Comparison of ENCODE assay signal across 23 cellular contexts in genomic region chr4:95284668-95285067, GRCh38.
DNase-seq lines count a peak whose midpoint lies in the region; ATAC-seq and TF ChIP-seq lines count a peak whose summit lies in the region.
"Had no signal": no experiment of that assay in that cellular context is flagged by ENCODE, and none has a peak within 500 bp of the region (broad histone marks: within the 10 kb centered on the region; RNA-seq: fewer than 3 reads in every experiment).

No MANE protein-coding gene starts in this region.

- H3K27me3 ChIP-seq in PC-3 (ENCODE audit: low read length) (no peaks in the 10 kb centered on the region), neural progenitor cell (no peaks in the 10 kb centered on the region)
- H3K27me3 ChIP-seq: BE2C; BLaER1 treated with 17β-estradiol and CSF1 and Interleukin-3, amounts not matched to agents 10 nM and 100 nM had no signal

- H3K27me3 Mint-ChIP-seq in neural progenitor cell (ENCODE audit: insufficient read depth, low read depth), result no peaks in the 10 kb centered on the region
- peaks cover 17% of the 10 kb centered on the region for H3K27me3 Mint-ChIP-seq in type B pancreatic cell
- H3K27me3 Mint-ChIP-seq: CD4-positive, alpha-beta T cell; CD8-positive, alpha-beta memory T cell had no signal

- no peak overlapping the region for H3K27ac Mint-ChIP-seq in neural progenitor cell
- H3K27ac Mint-ChIP-seq in type B pancreatic cell, result peak overlapping the region; percentile 7
- H3K27ac Mint-ChIP-seq: CD14-positive monocyte; CD4-positive, alpha-beta T cell; CD8-positive, alpha-beta memory T cell; GM23338; H9 had no signal

- TF ChIP-seq CTCF in PC-3 (conservative IDR thresholded peaks at IDR 0.05; ENCODE audit: low read depth, low read length) (no peak), neural progenitor cell (IDR thresholded peaks at IDR 0.05) (no peak), type B pancreatic cell (conservative IDR thresholded peaks at IDR 0.05) (no peak)

- H3K79me2 ChIP-seq in PC-3 (ENCODE audit: low read length) (no peaks in the 10 kb centered on the region), neural progenitor cell (ENCODE audit: low read depth) (no peaks in the 10 kb centered on the region)

- H3K4me1 Mint-ChIP-seq in neural progenitor cell, result no peaks in the 10 kb centered on the region
- peaks cover 28% of the 10 kb centered on the region for H3K4me1 Mint-ChIP-seq in type B pancreatic cell (ENCODE audit: unreplicated experiment)
- H3K4me1 Mint-ChIP-seq: CD8-positive, alpha-beta memory T cell had no signal

- no peaks in the 10 kb centered on the region for H4K20me1 ChIP-seq in PC-3 (ENCODE audit: low read length)
- H4K20me1 ChIP-seq in neural progenitor cell (ENCODE audit: low read depth), result no peaks in the 10 kb centered on the region
- H4K20me1 ChIP-seq: BLaER1 treated with 17β-estradiol and CSF1 and Interleukin-3, amounts not matched to agents 10 nM and 100 nM had no signal

- peak; percentile 50; the same call in 1 of the 2 replicates for ATAC-seq in PC-3
- no peak for ATAC-seq in HG02884 (IDR thresholded peaks at IDR 0.05; ENCODE audit: unreplicated experiment)
- ATAC-seq in HG03139 (IDR thresholded peaks at IDR 0.05; ENCODE audit: unreplicated experiment), result no peak
- ATAC-seq: A549, GM23338, HCT116 had no signal

- DNase-seq in NCI-H748 (lab: John Stamatoyannopoulos, UW; ENCODE audit: unreplicated experiment) (peak; percentile 3), NCI-H748 treated with DMSO at 0.1 percent for 48 hours (lab: John Stamatoyannopoulos, UW) (no peak), PC-3 (peak; percentile 27), neural progenitor cell (ENCODE audit: low spot score) (no peak), type B pancreatic cell (ENCODE audit: extremely low spot score, unreplicated experiment) (no peak), D341Med (ENCODE audit: low spot score) (no peak)
- DNase-seq: 8988T; ACHN; AML-193; BE2C; CD4-positive, alpha-beta T cell; CD8-positive, alpha-beta memory T cell; DMS79; EL; GDM1; H9 had no signal

- H3K9me3 ChIP-seq in PC-3 (ENCODE audit: low read length) (no peaks in the 10 kb centered on the region), neural progenitor cell (ENCODE audit: low read depth) (no peaks in the 10 kb centered on the region)
- H3K9me3 ChIP-seq: BE2C; BLaER1 treated with 17β-estradiol and CSF1 and Interleukin-3, amounts not matched to agents 10 nM and 100 nM had no signal

- intact Hi-C loops in PC-3 (cut with micrococcal nuclease), result no loop called here

- no peak overlapping the region for H3K27ac ChIP-seq in PC-3 (ENCODE audit: low read length)
- no peak overlapping the region for H3K27ac ChIP-seq in neural progenitor cell
- H3K27ac ChIP-seq: A549; BLaER1 treated with 17β-estradiol and CSF1 and Interleukin-3, amounts not matched to agents 10 nM and 100 nM had no signal

- no peaks in the 10 kb centered on the region for H3K9me2 ChIP-seq in PC-3 (replicated peaks; ENCODE audit: low read length)

- no peak overlapping the region for H3K9ac ChIP-seq in PC-3 (ENCODE audit: low read length)
- no peak overlapping the region for H3K9ac ChIP-seq in neural progenitor cell
- H3K9ac ChIP-seq: BLaER1 treated with 17β-estradiol and CSF1 and Interleukin-3, amounts not matched to agents 10 nM and 100 nM had no signal

- no peak overlapping the region for H3K4me2 ChIP-seq in PC-3 (ENCODE audit: low read length)
- no peak overlapping the region for H3K4me2 ChIP-seq in neural progenitor cell
- H3K4me2 ChIP-seq: A549; BLaER1 treated with 17β-estradiol and CSF1 and Interleukin-3, amounts not matched to agents 10 nM and 100 nM; GM23338 had no signal

- H3K4me1 ChIP-seq in PC-3 (ENCODE audit: insufficient read depth, low read length), result peaks cover 19% of the 10 kb centered on the region
- H3K4me1 ChIP-seq in neural progenitor cell, result no peaks in the 10 kb centered on the region
- H3K4me1 ChIP-seq: BE2C had no signal

- POLR2A ChIA-PET in PC-3 (lab: Charles Lee; ENCODE audit: unreplicated experiment), result no interaction called here

- peaks cover 32% of the 10 kb centered on the region for H3K36me3 Mint-ChIP-seq in neural progenitor cell
- H3K36me3 Mint-ChIP-seq in type B pancreatic cell, result peaks cover 25% of the 10 kb centered on the region
- H3K36me3 Mint-ChIP-seq: CD14-positive monocyte; CD8-positive, alpha-beta memory T cell had no signal

- H3K36me3 ChIP-seq in PC-3 (ENCODE audit: low read depth, low read length) (no peaks in the 10 kb centered on the region), neural progenitor cell (no peaks in the 10 kb centered on the region)
- H3K36me3 ChIP-seq: BLaER1 treated with 17β-estradiol and CSF1 and Interleukin-3, amounts not matched to agents 10 nM and 100 nM had no signal

- H3F3A ChIP-seq in PC-3 (ENCODE audit: low read length, unreplicated experiment) (no peaks in the 10 kb centered on the region), neural progenitor cell (ENCODE audit: low read depth) (no peaks in the 10 kb centered on the region)

- BruUV-seq in PC-3 (replicated peaks; lab: Mats Ljungman, UMichigan), result no TSS peak

- CTCF ChIA-PET in PC-3 (lab: Charles Lee), result no interaction called here

- peaks cover 12% of the 10 kb centered on the region for H3K9me3 Mint-ChIP-seq in neural progenitor cell
- H3K9me3 Mint-ChIP-seq in type B pancreatic cell, result peaks cover 12% of the 10 kb centered on the region

- H3K4me3 Mint-ChIP-seq in neural progenitor cell (no peak overlapping the region), type B pancreatic cell (no peak overlapping the region)
- H3K4me3 Mint-ChIP-seq: CD14-positive monocyte; CD4-positive, alpha-beta T cell; CD8-positive, alpha-beta memory T cell; GM23338; H9 had no signal

- H2AFZ ChIP-seq in PC-3 (ENCODE audit: low read length) (no peak overlapping the region), neural progenitor cell (replicated peaks) (peak overlapping the region; percentile 21)
- H2AFZ ChIP-seq: GM23338 had no signal

- H3K4me3 ChIP-seq in PC-3 (ENCODE audit: low read length) (no peak overlapping the region), neural progenitor cell (no peak overlapping the region)
- H3K4me3 ChIP-seq: A549; BLaER1 treated with 17β-estradiol and CSF1 and Interleukin-3, amounts not matched to agents 10 nM and 100 nM; GM23338 had no signal

Comparison
In these comparisons a context has a peak if more than half of its experiments do, and no peak if none do; other contexts are left out.
1. DNase-seq: peak in NCI-H748 (single experiment) and PC-3 (single experiment); none in NCI-H748 treated with DMSO at 0.1 percent for 48 hours (single experiment), neural progenitor cell (single experiment), type B pancreatic cell (single experiment) and D341Med (single experiment).